Comparison of ENCODE assay signal across 14 cellular contexts in the genomic region with DNA sequence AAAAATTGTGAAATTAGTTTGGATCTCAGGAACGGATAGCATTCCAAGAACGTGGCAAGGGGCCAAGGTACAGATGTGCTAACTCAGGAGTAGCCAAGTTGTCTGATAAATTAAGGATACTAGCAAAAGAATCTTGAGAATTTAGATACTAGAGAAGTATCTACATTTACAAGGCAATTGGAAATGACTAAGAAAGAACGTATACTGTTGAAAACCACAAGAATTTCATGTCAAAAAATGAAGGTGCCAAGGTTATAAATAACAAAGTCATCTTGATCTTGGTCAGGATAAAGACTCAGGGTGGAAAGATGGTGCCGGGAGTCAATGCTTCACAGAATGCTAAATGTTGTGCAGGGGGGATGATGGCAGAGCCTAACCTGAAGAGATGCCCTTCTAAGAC. TPM values are rescaled to one million over a fixed set of nuclear protein-coding genes. Genes with fewer than 3 reads are reported as not detected.
DNase-seq lines count a peak whose midpoint lies in the region; ATAC-seq and TF ChIP-seq lines count a peak whose summit lies in the region.
"Had no signal": no experiment of that assay in that cellular context is flagged by ENCODE, and none has a peak within 500 bp of the region (broad histone marks: within the 10 kb centered on the region; RNA-seq: fewer than 3 reads in every experiment).

No MANE protein-coding gene starts in this region.

- H3K4ac ChIP-seq in H9 (ENCODE audit: low read depth, low read length) = no peak overlapping the region

- no peaks in the 10 kb centered on the region for H3K23me2 ChIP-seq in H9 (ENCODE audit: insufficient read length, low read depth, low read length, poor library complexity, severe bottlenecking)

- peak; percentile 31 for DNase-seq in stimulated activated CD4-positive, alpha-beta T cell treated with anti-CD3 and anti-CD28 coated beads, Interleukin-4, amount 100 ng/mL, for 24 hours
- no peak for DNase-seq in stimulated activated CD4-positive, alpha-beta T cell treated with anti-CD3 and anti-CD28 coated beads, Interleukin-2, amount 100 ng/mL, for 48 hours
- DNase-seq in SW 1271 (lab: John Stamatoyannopoulos, UW) = peak; percentile 39 to 94
- DNase-seq in fibroblast of the aortic adventitia (ENCODE audit: low read depth) = peak; percentile 85
- no peak for DNase-seq in H9
- DNase-seq in suprapubic skin (ENCODE audit: low spot score in 2 of 2) = no peak
- DNase-seq in activated effector memory CD4-positive, alpha-beta T cell treated with Interleukin-2 at 50 U/mL for 16 hours = no peak
- DNase-seq: activated CD4-positive, CD25-positive, alpha-beta regulatory T cell treated with anti-CD3 and anti-CD28 coated beads, Interleukin-2, amount 50 U/mL, for 72 hours; Calu3; ovary; SHP77 had no signal

- H3T11ph ChIP-seq in H9 (ENCODE audit: low read length) = no peak overlapping the region

- H2BK15ac ChIP-seq in H9 (ENCODE audit: low read depth, low read length) = no peak overlapping the region

- H2BK20ac ChIP-seq in H9 (ENCODE audit: low read depth, low read length, poor library complexity, severe bottlenecking) = no peak overlapping the region

- no peaks in the 10 kb centered on the region for H3K9me3 ChIP-seq in H9 (ENCODE audit: control insufficient read depth, low read depth, low read length)
- no peaks in the 10 kb centered on the region for H3K9me3 ChIP-seq in suprapubic skin
- H3K9me3 ChIP-seq: ascending aorta, ovary had no signal

- H4K91ac ChIP-seq in H9 (ENCODE audit: insufficient read length, low read depth, low read length) = no peak overlapping the region

- no peak overlapping the region for H2AK5ac ChIP-seq in H9 (ENCODE audit: insufficient read length, low read length)

- WGBS in H9 (ENCODE audit: extremely low coverage, insufficient read length, low lambda C conversion rate) = no CpG with 5 or more reads among the region's 4 CpGs
- 32% methylated on average over 4 of the region's 4 CpGs for WGBS in suprapubic skin

- no peaks in the 10 kb centered on the region for H3K79me2 ChIP-seq in H9 (ENCODE audit: insufficient read depth, low read length)

- H4K5ac ChIP-seq in H9 (ENCODE audit: insufficient read length, low read depth, low read length) = no peak overlapping the region

- no peaks in the 10 kb centered on the region for H3K4me1 Mint-ChIP-seq in H9

- H3K18ac ChIP-seq in H9 (ENCODE audit: insufficient read length, low read depth, low read length) = no peak overlapping the region

- peaks cover 0 to 2% (median 0%) of the 10 kb centered on the region in 3 experiments; a peak in 1 of 7 replicates for H3K36me3 Mint-ChIP-seq in H9 (ENCODE audit: insufficient read depth in 1 of 3, low read depth in 3 of 3)

- no peaks in the 10 kb centered on the region for H3K36me3 ChIP-seq in suprapubic skin
- H3K36me3 ChIP-seq: ascending aorta, ovary had no signal

- H3K9me3 Mint-ChIP-seq in H9 = peaks cover 13 to 15% of the 10 kb centered on the region in 2 experiments; a peak in 4 of 5 replicates

- no peak overlapping the region for H3K4me3 Mint-ChIP-seq in H9

- no peak overlapping the region for H2BK12ac ChIP-seq in H9 (ENCODE audit: insufficient read length, low read depth, low read length)

- H3K9ac ChIP-seq in H9 (ENCODE audit: extremely low read depth, insufficient read length, low read length) = no peak overlapping the region

- H3K4me1 ChIP-seq in H9 (ENCODE audit: insufficient read depth, low read length) (no peaks in the 10 kb centered on the region), suprapubic skin (no peaks in the 10 kb centered on the region)
- H3K4me1 ChIP-seq: ascending aorta had no signal

- no peak overlapping the region for H3K56ac ChIP-seq in H9 (ENCODE audit: insufficient read length, low read depth, low read length)

- TF ChIP-seq CTCF in fibroblast of the aortic adventitia (IDR thresholded peaks at IDR 0.05; ENCODE audit: insufficient read depth, low read length) (no peak), H9 (conservative IDR thresholded peaks at IDR 0.05) (no peak), suprapubic skin (IDR thresholded peaks at IDR 0.05) (no peak)

- H2BK5ac ChIP-seq in H9 (ENCODE audit: insufficient read length, low read length) = no peak overlapping the region

- H3K27me3 Mint-ChIP-seq in H9 (ENCODE audit: low read depth) = peaks cover 32% of the 10 kb centered on the region

- no peak overlapping the region for H2BK120ac ChIP-seq in H9 (ENCODE audit: low read depth, low read length, poor library complexity, severe bottlenecking)

- H3K14ac ChIP-seq in H9 (ENCODE audit: insufficient read depth, low read length) = no peak overlapping the region

- no peaks in the 10 kb centered on the region for H4K20me1 ChIP-seq in H9 (ENCODE audit: control insufficient read depth, insufficient read depth, insufficient read length)

- no peak for ATAC-seq in GM18909 (IDR thresholded peaks at IDR 0.05; ENCODE audit: poor library complexity, unreplicated experiment)

- peaks cover 3% of the 10 kb centered on the region; the same call in 1 of the 2 replicates for H3K27me3 ChIP-seq in H9 (ENCODE audit: insufficient read depth, low read length)
- H3K27me3 ChIP-seq in suprapubic skin = peaks cover 21% of the 10 kb centered on the region
- H3K27me3 ChIP-seq: ascending aorta, ovary had no signal

- H3K79me1 ChIP-seq in H9 (ENCODE audit: insufficient read depth, low read depth, low read length, poor library complexity, severe bottlenecking) = no peaks in the 10 kb centered on the region

- no peak overlapping the region for H4K8ac ChIP-seq in H9 (replicated peaks; ENCODE audit: insufficient read length, low read depth, low read length)

- no peak for TF ChIP-seq POLR2A in suprapubic skin (IDR thresholded peaks at IDR 0.05)

- no peak overlapping the region for H3K27ac Mint-ChIP-seq in H9

- H3K23ac ChIP-seq in H9 (ENCODE audit: insufficient read length, low read depth, low read length) = no peak overlapping the region

- H3K4me2 ChIP-seq in H9 (ENCODE audit: insufficient read depth, insufficient read length, low read length) = no peak overlapping the region

- H3K4me3 ChIP-seq in fibroblast of the aortic adventitia (ENCODE audit: low read depth, low read length) (no peak overlapping the region), suprapubic skin (no peak overlapping the region)
- H3K4me3 ChIP-seq: ascending aorta, ovary had no signal

- no peak overlapping the region for H2AFZ ChIP-seq in H9 (ENCODE audit: low read length)

- H3K27ac ChIP-seq in H9 (ENCODE audit: insufficient read length, low read depth, low read length) = no peak overlapping the region
- no peak overlapping the region for H3K27ac ChIP-seq in suprapubic skin
- H3K27ac ChIP-seq: ascending aorta, ovary had no signal

- no peak for TF ChIP-seq EP300 in suprapubic skin (IDR thresholded peaks at IDR 0.05)

RNA-seq across cellular contexts. Expression of a gene that starts 19.2 kb away (rescaled TPM):
- not detected in 2 replicates for total RNA-seq in fibroblast of the aortic adventitia (ENCODE audit: low replicate concordance)
- total RNA-seq in H9 (2021) = not detected in 2 replicates
- total RNA-seq in suprapubic skin = not detected
- total RNA-seq: ascending aorta, Calu3, ureter had no signal

Comparison
In these comparisons a context has a peak if more than half of its experiments do, and no peak if none do; other contexts are left out.
1. DNase-seq: peak in stimulated activated CD4-positive, alpha-beta T cell treated with anti-CD3 and anti-CD28 coated beads, Interleukin-4, amount 100 ng/mL, for 24 hours (single experiment), SW 1271 (2 of 2) and fibroblast of the aortic adventitia (single experiment); none in stimulated activated CD4-positive, alpha-beta T cell treated with anti-CD3 and anti-CD28 coated beads, Interleukin-2, amount 100 ng/mL, for 48 hours (0 of 2), H9 (single experiment), suprapubic skin (0 of 2) and activated effector memory CD4-positive, alpha-beta T cell treated with Interleukin-2 at 50 U/mL for 16 hours (single experiment).